15 cellular contexts compared by ENCODE assay signal in genomic region chr5:40089269-40089668, GRCh38.
DNase-seq lines count a peak whose midpoint lies in the region; ATAC-seq and TF ChIP-seq lines count a peak whose summit lies in the region.
"Had no signal": no experiment of that assay in that cellular context is flagged by ENCODE, and none has a peak within 500 bp of the region (broad histone marks: within the 10 kb centered on the region; RNA-seq: fewer than 3 reads in every experiment).

No MANE protein-coding gene starts in this region.

- no peaks in the 10 kb centered on the region for H3F3A ChIP-seq in MM.1S (ENCODE audit: insufficient read depth, low read length)

- H3K27ac ChIP-seq in mesendoderm (ENCODE audit: low read depth, low read length) (no peak overlapping the region), MM.1S (ENCODE audit: low read length) (no peak overlapping the region)
- H3K27ac ChIP-seq: C4-2B had no signal

- H2BK5ac ChIP-seq in mesendoderm (ENCODE audit: low read length) = no peak overlapping the region

- H3K56ac ChIP-seq in mesendoderm (ENCODE audit: low read length) = no peak overlapping the region

- ATAC-seq in esophagus mucosa = no peak

- DNase-seq in NCI-H82 (lab: John Stamatoyannopoulos, UW) = peak; percentile 59
- DNase-seq in NCI-H82 treated with DMSO at 0.1 percent for 48 hours (lab: John Stamatoyannopoulos, UW; ENCODE audit: unreplicated experiment) = no peak
- DNase-seq in MV-4-11 (lab: John Stamatoyannopoulos, UW) = peak; percentile 42
- peak; percentile 18 for DNase-seq in choroid plexus epithelial cell (ENCODE audit: low read depth)
- peak; percentile 61 for DNase-seq in mesendoderm
- DNase-seq in MM.1S = no peak
- DNase-seq in middle frontal gyrus (ENCODE audit: extremely low spot score, low spot score) = no peak
- DNase-seq: ACHN; activated CD4-positive, alpha-beta T cell treated with anti-CD3 and anti-CD28 coated beads, Interleukin-2, amount 50 U/mL, for 1 hour; amygdala; caudate nucleus; NCI-H345; nucleus accumbens had no signal

- H3K9me2 ChIP-seq in MM.1S (replicated peaks; ENCODE audit: insufficient read depth, low read length) = no peaks in the 10 kb centered on the region

- H3K79me2 ChIP-seq in mesendoderm (ENCODE audit: control insufficient read depth, insufficient read depth, low read length) (no peaks in the 10 kb centered on the region), MM.1S (ENCODE audit: low read length) (no peaks in the 10 kb centered on the region)

- no peak overlapping the region for H3K23ac ChIP-seq in mesendoderm (ENCODE audit: low read length)

- no peak overlapping the region for H3K4ac ChIP-seq in mesendoderm (ENCODE audit: low read depth, low read length)

- no peaks in the 10 kb centered on the region for H3K79me1 ChIP-seq in mesendoderm (ENCODE audit: low read length)

- no peaks in the 10 kb centered on the region for H3K9me3 ChIP-seq in MM.1S (replicated peaks; ENCODE audit: insufficient read depth, low read length)

- H3K9ac ChIP-seq in mesendoderm (ENCODE audit: low read length) = no peak overlapping the region
- no peak overlapping the region for H3K9ac ChIP-seq in MM.1S (ENCODE audit: low read length)

- no peak overlapping the region for H2BK15ac ChIP-seq in mesendoderm (replicated peaks; ENCODE audit: low read depth)

- H3K4me3 ChIP-seq in choroid plexus epithelial cell (ENCODE audit: low read depth, low read length) = no peak overlapping the region
- no peak overlapping the region for H3K4me3 ChIP-seq in mesendoderm (ENCODE audit: low read length)
- H3K4me3 ChIP-seq in MM.1S (ENCODE audit: low read length) = no peak overlapping the region

- TF ChIP-seq CTCF in choroid plexus epithelial cell (conservative IDR thresholded peaks at IDR 0.05; ENCODE audit: low read depth, low read length) = no peak
- no peak for TF ChIP-seq CTCF in MM.1S (IDR thresholded peaks at IDR 0.05; ENCODE audit: low read length)

- H3K4me2 ChIP-seq in mesendoderm (ENCODE audit: low read length) (no peak overlapping the region), MM.1S (ENCODE audit: low read depth, low read length) (no peak overlapping the region)

- H2AFZ ChIP-seq in MM.1S (ENCODE audit: low read length) = no peak overlapping the region

- H4K5ac ChIP-seq in mesendoderm (ENCODE audit: low read length) = no peak overlapping the region

- H3K36me3 ChIP-seq in mesendoderm (ENCODE audit: control insufficient read depth, insufficient read depth, low read length) = no peaks in the 10 kb centered on the region
- H3K36me3 ChIP-seq in MM.1S (replicated peaks; ENCODE audit: insufficient read depth, low read length) = no peaks in the 10 kb centered on the region

- H2AK5ac ChIP-seq in mesendoderm (ENCODE audit: low read length) = no peak overlapping the region

- H2BK120ac ChIP-seq in mesendoderm (ENCODE audit: low read depth, low read length) = no peak overlapping the region

- no peaks in the 10 kb centered on the region for H4K20me1 ChIP-seq in MM.1S (ENCODE audit: insufficient read depth, low read length)

- no peak overlapping the region for H3K18ac ChIP-seq in mesendoderm (ENCODE audit: low read length)

- H3K27me3 ChIP-seq in mesendoderm (ENCODE audit: insufficient read depth, low read length, poor library complexity) (no peaks in the 10 kb centered on the region), MM.1S (replicated peaks; ENCODE audit: insufficient read depth, low read length) (no peaks in the 10 kb centered on the region)

- H4K8ac ChIP-seq in mesendoderm (ENCODE audit: low read depth, low read length) = no peak overlapping the region

- H3K4me1 ChIP-seq in mesendoderm (ENCODE audit: control insufficient read depth, low read depth, low read length) (no peaks in the 10 kb centered on the region), MM.1S (ENCODE audit: low read length) (no peaks in the 10 kb centered on the region)

Comparison
In these comparisons a context has a peak if more than half of its experiments do, and no peak if none do; other contexts are left out.
1. DNase-seq: peak in NCI-H82 (single experiment), MV-4-11 (single experiment), choroid plexus epithelial cell (single experiment) and mesendoderm (single experiment); none in NCI-H82 treated with DMSO at 0.1 percent for 48 hours (single experiment), MM.1S (single experiment) and middle frontal gyrus (single experiment).